In genomic region chr22:31271485-31271884, GRCh38 we compare ENCODE assay signal across 13 cellular contexts. TPM values are rescaled to one million over a fixed set of nuclear protein-coding genes. Genes with fewer than 3 reads are reported as not detected.
DNase-seq lines count a peak whose midpoint lies in the region; ATAC-seq, FAIRE-seq and TF ChIP-seq lines count a peak whose summit lies in the region.
"Had no signal": no experiment of that assay in that cellular context is flagged by ENCODE, and none has a peak within 500 bp of the region (broad histone marks: within the 10 kb centered on the region; RNA-seq: fewer than 3 reads in every experiment).

No MANE protein-coding gene starts in this region.

- intact Hi-C loops in activated T-helper 1 cell treated with anti-CD3 and anti-CD28 coated beads, Interleukin-12 subunit alpha, Interleukin-12 subunit beta, Interleukin-2, Interleukin-4 antibody, amounts not matched to agents 30 ng/mL and 10 ng/mL and 1 ng/mL, durations not matched to agents 14 hours and 24 hours and 36 hours (cut with micrococcal nuclease): no loop called here

- H3K27me3 ChIP-seq in keratinocyte (ENCODE audit: control insufficient read depth, extremely low read depth, insufficient read depth, low read length): no peaks in the 10 kb centered on the region
- H3K27me3 ChIP-seq: ascending aorta had no signal

- peak overlapping the region; percentile 61 for H3K27ac Mint-ChIP-seq in activated naive CD4-positive, alpha-beta T cell treated with anti-CD3 and anti-CD28 coated beads, Interleukin-2, amount 10 ng/mL, durations not matched to agents 7 days and 5 days
- peak overlapping the region; percentile 34 for H3K27ac Mint-ChIP-seq in activated T-helper 1 cell treated with anti-CD3 and anti-CD28 coated beads, Interleukin-12 subunit alpha, Interleukin-12 subunit beta, Interleukin-2, Interleukin-4 antibody, amounts not matched to agents 30 ng/mL and 10 ng/mL and 1 ng/mL, durations not matched to agents 14 hours and 24 hours and 36 hours
- peak overlapping the region; percentile 50 to 88 for H3K27ac Mint-ChIP-seq in stimulated activated naive CD8-positive, alpha-beta T cell treated with anti-CD3 and anti-CD28 coated beads, Interleukin-15, amount 100 ng/mL, for 72 hours

- ATAC-seq in stimulated activated naive CD8-positive, alpha-beta T cell treated with anti-CD3 and anti-CD28 coated beads, Interleukin-15, amount 100 ng/mL, for 72 hours: no peak
- ATAC-seq in GM21526 (IDR thresholded peaks at IDR 0.05; ENCODE audit: low FRiP score, unreplicated experiment): no peak

- FAIRE-seq in keratinocyte (lab: Jason Lieb, UNC): peak; percentile 23
- FAIRE-seq: endothelial cell of umbilical vein had no signal

- no peak overlapping the region for H3K27ac ChIP-seq in keratinocyte (ENCODE audit: control insufficient read depth, insufficient read depth, low read length)

- no peak overlapping the region for H3K9ac ChIP-seq in keratinocyte (ENCODE audit: control insufficient read depth, extremely low read depth, insufficient read depth, low read length)
- H3K9ac ChIP-seq: SK-N-SH had no signal

- H3K4me2 ChIP-seq in keratinocyte (ENCODE audit: control insufficient read depth, extremely low read depth, insufficient read depth, low read depth, low read length): no peak overlapping the region
- H3K4me2 ChIP-seq: SK-N-SH had no signal

- dilution Hi-C loops in keratinocyte (cut with MboI; ENCODE audit: extremely low pct_ligation_motif_present, low sequenced_read_pairs): no loop called here

- H3K4me1 ChIP-seq in keratinocyte (ENCODE audit: control insufficient read depth, extremely low read depth, insufficient read depth, low read length): no peaks in the 10 kb centered on the region
- H3K4me1 ChIP-seq: ascending aorta had no signal

- peaks cover 70% of the 10 kb centered on the region for H3K36me3 Mint-ChIP-seq in activated naive CD4-positive, alpha-beta T cell treated with anti-CD3 and anti-CD28 coated beads, Interleukin-2, amount 10 ng/mL, durations not matched to agents 7 days and 5 days
- peaks cover 37% of the 10 kb centered on the region for H3K36me3 Mint-ChIP-seq in activated T-helper 1 cell treated with anti-CD3 and anti-CD28 coated beads, Interleukin-12 subunit alpha, Interleukin-12 subunit beta, Interleukin-2, Interleukin-4 antibody, amounts not matched to agents 30 ng/mL and 10 ng/mL and 1 ng/mL, durations not matched to agents 14 hours and 24 hours and 36 hours (ENCODE audit: low read depth)

- no peak overlapping the region for H3K4me3 ChIP-seq in keratinocyte (ENCODE audit: control insufficient read depth in 2 of 3, extremely low read depth in 1 of 3, insufficient read depth in 2 of 3, low read depth in 1 of 3, low read length in 3 of 3)
- H3K4me3 ChIP-seq: ascending aorta had no signal

- H3K4me3 Mint-ChIP-seq in activated naive CD4-positive, alpha-beta T cell treated with anti-CD3 and anti-CD28 coated beads, Interleukin-2, amount 10 ng/mL, durations not matched to agents 7 days and 5 days: no peak overlapping the region
- no peak overlapping the region for H3K4me3 Mint-ChIP-seq in activated T-helper 1 cell treated with anti-CD3 and anti-CD28 coated beads, Interleukin-12 subunit alpha, Interleukin-12 subunit beta, Interleukin-2, Interleukin-4 antibody, amounts not matched to agents 30 ng/mL and 10 ng/mL and 1 ng/mL, durations not matched to agents 14 hours and 24 hours and 36 hours
- H3K4me3 Mint-ChIP-seq in stimulated activated naive CD8-positive, alpha-beta T cell treated with anti-CD3 and anti-CD28 coated beads, Interleukin-15, amount 100 ng/mL, for 72 hours: no peak overlapping the region

- CTCF ChIA-PET in activated naive CD4-positive, alpha-beta T cell treated with anti-CD3 and anti-CD28 coated beads, Interleukin-2, amount 10 ng/mL, durations not matched to agents 7 days and 5 days (lab: Charles Lee): interaction anchor here (1.7 to 4.6 kb wide), 5 partner anchors 14 to 164 kb away, joined by 8 to 47 read pairs (median 19); partner anchors contain the start of genes LIMK2, PIK3IP1 and SELENOM

- no peaks in the 10 kb centered on the region for H3K79me2 ChIP-seq in keratinocyte (ENCODE audit: control insufficient read depth, insufficient read depth, low read length)

- no peaks in the 10 kb centered on the region for H3K9me1 ChIP-seq in keratinocyte (ENCODE audit: control insufficient read depth, extremely low read depth, insufficient read depth, low read length)

- no peak overlapping the region for H2AFZ ChIP-seq in keratinocyte (ENCODE audit: control insufficient read depth, low read length)

- no peaks in the 10 kb centered on the region for H3K9me3 ChIP-seq in keratinocyte (ENCODE audit: control insufficient read depth, low read depth, low read length)
- H3K9me3 ChIP-seq: ascending aorta, SK-N-SH had no signal

- no peak for DNase-seq in activated naive CD4-positive, alpha-beta T cell treated with anti-CD3 and anti-CD28 coated beads, Interleukin-2, amount 10 ng/mL, durations not matched to agents 7 days and 5 days
- no peak for DNase-seq in activated naive CD4-positive, alpha-beta T cell treated with Interleukin-2 at 50 U/mL for 16 hours
- no peak for DNase-seq in activated T-helper 1 cell treated with anti-CD3 and anti-CD28 coated beads, Interleukin-12 subunit alpha, Interleukin-12 subunit beta, Interleukin-2, Interleukin-4 antibody, amounts not matched to agents 30 ng/mL and 10 ng/mL and 1 ng/mL, durations not matched to agents 14 hours and 24 hours and 36 hours (ENCODE audit: low spot score)
- DNase-seq in keratinocyte (ENCODE audit: low read depth, low spot score) (no peak), cerebellum (ENCODE audit: low spot score) (no peak)
- no peak for DNase-seq in stimulated activated naive CD8-positive, alpha-beta T cell treated with anti-CD3 and anti-CD28 coated beads, Interleukin-15, amount 100 ng/mL, for 72 hours
- no peak for DNase-seq in stimulated activated CD4-positive, alpha-beta T cell treated with anti-CD3 and anti-CD28 coated beads, Interleukin-15, amount 100 ng/mL, for 24 hours
- DNase-seq: NCI-H2107; NK-92 treated with Interleukin-12 subunit alpha and Interleukin-12 subunit beta, amount 100 ng/mL, for 24 hours; SK-N-SH had no signal

- no peaks in the 10 kb centered on the region for H3K27me3 Mint-ChIP-seq in activated naive CD4-positive, alpha-beta T cell treated with anti-CD3 and anti-CD28 coated beads, Interleukin-2, amount 10 ng/mL, durations not matched to agents 7 days and 5 days
- H3K27me3 Mint-ChIP-seq in activated T-helper 1 cell treated with anti-CD3 and anti-CD28 coated beads, Interleukin-12 subunit alpha, Interleukin-12 subunit beta, Interleukin-2, Interleukin-4 antibody, amounts not matched to agents 30 ng/mL and 10 ng/mL and 1 ng/mL, durations not matched to agents 14 hours and 24 hours and 36 hours (ENCODE audit: insufficient read depth): no peaks in the 10 kb centered on the region
- H3K27me3 Mint-ChIP-seq in stimulated activated naive CD8-positive, alpha-beta T cell treated with anti-CD3 and anti-CD28 coated beads, Interleukin-15, amount 100 ng/mL, for 72 hours: no peaks in the 10 kb centered on the region

- no peaks in the 10 kb centered on the region for H3K9me3 Mint-ChIP-seq in activated naive CD4-positive, alpha-beta T cell treated with anti-CD3 and anti-CD28 coated beads, Interleukin-2, amount 10 ng/mL, durations not matched to agents 7 days and 5 days
- H3K9me3 Mint-ChIP-seq in activated T-helper 1 cell treated with anti-CD3 and anti-CD28 coated beads, Interleukin-12 subunit alpha, Interleukin-12 subunit beta, Interleukin-2, Interleukin-4 antibody, amounts not matched to agents 30 ng/mL and 10 ng/mL and 1 ng/mL, durations not matched to agents 14 hours and 24 hours and 36 hours: no peaks in the 10 kb centered on the region
- H3K9me3 Mint-ChIP-seq in stimulated activated naive CD8-positive, alpha-beta T cell treated with anti-CD3 and anti-CD28 coated beads, Interleukin-15, amount 100 ng/mL, for 72 hours: no peaks in the 10 kb centered on the region

- peaks cover 56 to 64% of the 10 kb centered on the region in 2 experiments for H3K36me3 ChIP-seq in keratinocyte (ENCODE audit: control insufficient read depth in 2 of 2, extremely low read depth in 1 of 2, insufficient read depth in 2 of 2, low read length in 2 of 2)

- no peak for TF ChIP-seq CTCF in keratinocyte (optimal IDR thresholded peaks at IDR 0.05 in 1 of 3, IDR thresholded peaks at IDR 0.05 in 1 of 3, conservative IDR thresholded peaks at IDR 0.05 in 1 of 3; ENCODE audit: extremely low read depth in 1 of 3, insufficient read depth in 2 of 3, low read length in 3 of 3)

- H4K20me1 ChIP-seq in keratinocyte (ENCODE audit: control insufficient read depth, extremely low read depth, insufficient read depth, low read length): peaks cover 4% of the 10 kb centered on the region

- H3K4me1 Mint-ChIP-seq in activated naive CD4-positive, alpha-beta T cell treated with anti-CD3 and anti-CD28 coated beads, Interleukin-2, amount 10 ng/mL, durations not matched to agents 7 days and 5 days: peaks cover 28% of the 10 kb centered on the region
- peaks cover 10% of the 10 kb centered on the region for H3K4me1 Mint-ChIP-seq in activated T-helper 1 cell treated with anti-CD3 and anti-CD28 coated beads, Interleukin-12 subunit alpha, Interleukin-12 subunit beta, Interleukin-2, Interleukin-4 antibody, amounts not matched to agents 30 ng/mL and 10 ng/mL and 1 ng/mL, durations not matched to agents 14 hours and 24 hours and 36 hours (ENCODE audit: low read depth)
- peaks cover 45% of the 10 kb centered on the region for H3K4me1 Mint-ChIP-seq in stimulated activated naive CD8-positive, alpha-beta T cell treated with anti-CD3 and anti-CD28 coated beads, Interleukin-15, amount 100 ng/mL, for 72 hours

RNA-seq across cellular contexts. Expression of gene PIK3IP1, which starts 20.8 kb away (rescaled TPM):
- total RNA-seq in activated T-helper 1 cell treated with anti-CD3 and anti-CD28 coated beads, Interleukin-12 subunit alpha, Interleukin-12 subunit beta, Interleukin-2, Interleukin-4 antibody, amounts not matched to agents 30 ng/mL and 10 ng/mL and 1 ng/mL, durations not matched to agents 14 hours and 24 hours and 36 hours: 11.1 and 12.3 TPM in 2 replicates
- polyA plus RNA-seq in keratinocyte: 13.3 to 25.6 TPM (median 13.9 TPM) in 3 replicates
- polyA plus RNA-seq in keratinocyte (2011; ENCODE audit: low read depth): 26.2 TPM
- polyA plus RNA-seq in keratinocyte (2011; cell fraction: cytosol; rRNA removed): 7.2 and 9.9 TPM in 2 replicates
- 33.1 and 36.3 TPM in 2 replicates for polyA plus RNA-seq in keratinocyte (2011; cell fraction: nucleus; rRNA removed)
- 11.0 and 34.9 TPM in 2 replicates for polyA plus RNA-seq in keratinocyte (2012; ENCODE audit: low replicate concordance)
- 6.2 to 25.4 TPM (median 10.1 TPM) in 3 replicates for polyA minus RNA-seq in keratinocyte
- 22.3 TPM for polyA minus RNA-seq in keratinocyte (2011; cell fraction: cytosol; rRNA and poly(A)+ RNA removed)
- polyA minus RNA-seq in keratinocyte (2011; cell fraction: nucleus; rRNA and poly(A)+ RNA removed): 37.1 and 42.4 TPM in 2 replicates
- total RNA-seq in cerebellum: 11.2 TPM

RNA-seq across cellular contexts. Expression of gene LIMK2, which starts 59.4 kb away (rescaled TPM):
- 39.8 and 40.7 TPM in 2 replicates for total RNA-seq in activated T-helper 1 cell treated with anti-CD3 and anti-CD28 coated beads, Interleukin-12 subunit alpha, Interleukin-12 subunit beta, Interleukin-2, Interleukin-4 antibody, amounts not matched to agents 30 ng/mL and 10 ng/mL and 1 ng/mL, durations not matched to agents 14 hours and 24 hours and 36 hours
- polyA plus RNA-seq in keratinocyte: 28.8 to 56.3 TPM (median 42.6 TPM) in 3 replicates
- 118 TPM for polyA plus RNA-seq in keratinocyte (2011; ENCODE audit: low read depth)
- 49.1 and 67.7 TPM in 2 replicates for polyA plus RNA-seq in keratinocyte (2011; cell fraction: cytosol; rRNA removed)
- 166 and 190 TPM in 2 replicates for polyA plus RNA-seq in keratinocyte (2011; cell fraction: nucleus; rRNA removed)
- polyA plus RNA-seq in keratinocyte (2012; ENCODE audit: low replicate concordance): 97.8 and 136 TPM in 2 replicates
- 62.9 to 141 TPM (median 89.5 TPM) in 3 replicates for polyA minus RNA-seq in keratinocyte
- polyA minus RNA-seq in keratinocyte (2011; cell fraction: cytosol; rRNA and poly(A)+ RNA removed): 27.8 TPM
- 91.0 and 121 TPM in 2 replicates for polyA minus RNA-seq in keratinocyte (2011; cell fraction: nucleus; rRNA and poly(A)+ RNA removed)
- 30.6 TPM for total RNA-seq in cerebellum
